Comparison of ENCODE assay signal across 14 cellular contexts in genomic region chr15:68725736-68726135, GRCh38.
DNase-seq lines count a peak whose midpoint lies in the region; FAIRE-seq and TF ChIP-seq lines count a peak whose summit lies in the region.
"Had no signal": no experiment of that assay in that cellular context is flagged by ENCODE, and none has a peak within 500 bp of the region (broad histone marks: within the 10 kb centered on the region; RNA-seq: fewer than 3 reads in every experiment).

No MANE protein-coding gene starts in this region.

- peaks cover 50% of the 10 kb centered on the region for H3K4me1 ChIP-seq in left ventricle myocardium inferior
- H3K4me1 ChIP-seq in sigmoid colon = peaks cover 0 to 17% (median 11%) of the 10 kb centered on the region in 4 donors

- no peak for TF ChIP-seq POLR2A in sigmoid colon (IDR thresholded peaks at IDR 0.05)
- no peak for TF ChIP-seq POLR2A in GM12891 (IDR thresholded peaks at IDR 0.05; ENCODE audit: low read depth, low read length)

- H3K27ac ChIP-seq in left ventricle myocardium inferior (replicated peaks) (peak overlapping the region; percentile 78), sigmoid colon (peak overlapping the region in 3 of 4 donors; percentile 26 to 57 (median 47))
- H3K27ac ChIP-seq: vagina had no signal

- no peak for TF ChIP-seq EP300 in sigmoid colon (IDR thresholded peaks at IDR 0.05)

- FAIRE-seq in GM12891 (lab: Jason Lieb, UNC) = no peak

- TF ChIP-seq CTCF in left ventricle myocardium inferior (IDR thresholded peaks at IDR 0.05; ENCODE audit: borderline replicate concordance) (no peak), sigmoid colon (IDR thresholded peaks at IDR 0.05) (no peak)

- intact Hi-C loops in left ventricle myocardium inferior (cut with micrococcal nuclease) = no loop called here
- intact Hi-C loops in sigmoid colon (cut with DNase I) = no loop called here

- H3K4me3 ChIP-seq in left ventricle myocardium inferior (peak overlapping the region; percentile 15), sigmoid colon (no peak overlapping the region)
- H3K4me3 ChIP-seq: coronary artery, vagina had no signal

- 45 to 47% methylated on average over 14 of the region's 14 CpGs for WGBS in sigmoid colon, 2 donors

- no peaks in the 10 kb centered on the region for H3K27me3 ChIP-seq in left ventricle myocardium inferior (ENCODE audit: low read depth)
- H3K27me3 ChIP-seq in sigmoid colon = no peaks in the 10 kb centered on the region
- H3K27me3 ChIP-seq: vagina had no signal

- DNase-seq in GM04504 (ENCODE audit: low read depth) = peak; percentile 12
- peak; percentile 51 for DNase-seq in UCSD-AML1 (lab: John Stamatoyannopoulos, UW; ENCODE audit: unreplicated experiment)
- DNase-seq in left ventricle myocardium inferior = peak; percentile 66
- DNase-seq in sigmoid colon = peak; percentile 88
- DNase-seq in NCI-H2029 (lab: John Stamatoyannopoulos, UW) = no peak
- no peak for DNase-seq in stimulated activated CD4-positive, alpha-beta T cell treated with anti-CD3 and anti-CD28 coated beads, Interleukin-1b, Interleukin-23, amount 100 ng/mL, for 48 hours
- DNase-seq in GM12891 (ENCODE audit: insufficient read length, low spot score) = no peak
- DNase-seq in activated gamma-delta T cell treated with Interleukin-2 at 50 U/mL for 16 hours = no peak
- DNase-seq: activated gamma-delta T cell; CD8-positive, alpha-beta memory T cell; NCI-H1092; NCI-H748 treated with DMSO at 0.1 percent for 48 hours had no signal

- H3K9me3 ChIP-seq in left ventricle myocardium inferior (replicated peaks) (no peaks in the 10 kb centered on the region), sigmoid colon (no peaks in the 10 kb centered on the region)
- H3K9me3 ChIP-seq: vagina had no signal

- no peaks in the 10 kb centered on the region for H3K36me3 ChIP-seq in left ventricle myocardium inferior
- no peaks in the 10 kb centered on the region for H3K36me3 ChIP-seq in sigmoid colon
- H3K36me3 ChIP-seq: vagina had no signal

TF ChIP-seq in GM12891, 5 proteins besides CTCF, POLR2A, EP300 and RAD21:
- TF ChIP-seq SPI1 (IDR thresholded peaks at IDR 0.05; ENCODE audit: low read depth, low read length) = no peak

Comparison
In these comparisons a context has a peak if more than half of its experiments do, and no peak if none do; other contexts are left out.
1. DNase-seq: peak in GM04504 (single experiment), UCSD-AML1 (single experiment), left ventricle myocardium inferior (single experiment) and sigmoid colon (single experiment); none in NCI-H2029 (single experiment), stimulated activated CD4-positive, alpha-beta T cell treated with anti-CD3 and anti-CD28 coated beads, Interleukin-1b, Interleukin-23, amount 100 ng/mL, for 48 hours (single experiment), GM12891 (single experiment) and activated gamma-delta T cell treated with Interleukin-2 at 50 U/mL for 16 hours (single experiment).